Comparison of ENCODE assay signal across 20 cellular contexts in genomic region chr2:157836531-157836930, GRCh38. TPM values are rescaled to one million over a fixed set of nuclear protein-coding genes. Genes with fewer than 3 reads are reported as not detected.
DNase-seq lines count a peak whose midpoint lies in the region; ATAC-seq, FAIRE-seq and TF ChIP-seq lines count a peak whose summit lies in the region.
"Had no signal": no experiment of that assay in that cellular context is flagged by ENCODE, and none has a peak within 500 bp of the region (broad histone marks: within the 10 kb centered on the region; RNA-seq: fewer than 3 reads in every experiment).

No MANE protein-coding gene starts in this region.

- H4K20me1 ChIP-seq in astrocyte (ENCODE audit: insufficient read depth, low read length): peaks cover 27% of the 10 kb centered on the region

- H3K9me3 Mint-ChIP-seq in activated naive CD4-positive, alpha-beta T cell treated with anti-CD3 and anti-CD28 coated beads, Interleukin-2, amount 10 ng/mL, durations not matched to agents 7 days and 5 days: no peaks in the 10 kb centered on the region
- H3K9me3 Mint-ChIP-seq in astrocyte (ENCODE audit: unreplicated experiment): no peaks in the 10 kb centered on the region
- H3K9me3 Mint-ChIP-seq: immature natural killer cell had no signal

- CTCF ChIA-PET in activated naive CD4-positive, alpha-beta T cell treated with anti-CD3 and anti-CD28 coated beads, Interleukin-2, amount 10 ng/mL, durations not matched to agents 7 days and 5 days (lab: Charles Lee): interaction anchor here (0.9 to 1.8 kb wide), 2 partner anchors 9 to 65 kb away, joined by 4 read pairs; no protein-coding TSS in a partner anchor

- H3K27ac ChIP-seq in astrocyte (ENCODE audit: low read depth, low read length) (no peak overlapping the region), thyroid gland (peak overlapping the region; percentile 43 to 79 (median 47))
- H3K27ac ChIP-seq: C4-2B, suprapubic skin had no signal

- intact Hi-C loops in mucosa of descending colon (cut with DNase I, micrococcal nuclease) (no loop called here), thyroid gland (cut with DNase I) (no loop called here)

- H3K4me2 ChIP-seq in astrocyte (ENCODE audit: low read length): no peak overlapping the region

- H3K4me1 ChIP-seq in astrocyte (ENCODE audit: insufficient read depth, low read length) (peaks cover 55% of the 10 kb centered on the region), mucosa of descending colon (ENCODE audit: low read depth) (peaks cover 11% of the 10 kb centered on the region), thyroid gland (peaks cover 73 to 92% of the 10 kb centered on the region in 2 donors)

- ATAC-seq in mucosa of descending colon: peak; percentile 54
- ATAC-seq in HG03521 (IDR thresholded peaks at IDR 0.05; ENCODE audit: unreplicated experiment): no peak
- ATAC-seq: heart right ventricle, left ventricle myocardium superior, Right ventricle myocardium inferior had no signal

- no peak for FAIRE-seq in astrocyte (lab: Jason Lieb, UNC)
- FAIRE-seq: G401.6 had no signal

- peak overlapping the region; percentile 8 for H3K27ac Mint-ChIP-seq in activated naive CD4-positive, alpha-beta T cell treated with anti-CD3 and anti-CD28 coated beads, Interleukin-2, amount 10 ng/mL, durations not matched to agents 7 days and 5 days
- peak overlapping the region; percentile 96 for H3K27ac Mint-ChIP-seq in astrocyte (ENCODE audit: unreplicated experiment)
- H3K27ac Mint-ChIP-seq: immature natural killer cell had no signal

- no peak overlapping the region for H3K4me3 Mint-ChIP-seq in activated naive CD4-positive, alpha-beta T cell treated with anti-CD3 and anti-CD28 coated beads, Interleukin-2, amount 10 ng/mL, durations not matched to agents 7 days and 5 days
- H3K4me3 Mint-ChIP-seq in astrocyte (ENCODE audit: unreplicated experiment): no peak overlapping the region
- H3K4me3 Mint-ChIP-seq: immature natural killer cell had no signal

- no peaks in the 10 kb centered on the region for H3K27me3 Mint-ChIP-seq in activated naive CD4-positive, alpha-beta T cell treated with anti-CD3 and anti-CD28 coated beads, Interleukin-2, amount 10 ng/mL, durations not matched to agents 7 days and 5 days
- H3K27me3 Mint-ChIP-seq in astrocyte (ENCODE audit: low read depth, unreplicated experiment): no peaks in the 10 kb centered on the region

- H3K4me1 Mint-ChIP-seq in activated naive CD4-positive, alpha-beta T cell treated with anti-CD3 and anti-CD28 coated beads, Interleukin-2, amount 10 ng/mL, durations not matched to agents 7 days and 5 days: peaks cover 41% of the 10 kb centered on the region
- H3K4me1 Mint-ChIP-seq in astrocyte (ENCODE audit: low read depth, unreplicated experiment): peaks cover 64% of the 10 kb centered on the region

- no peak for DNase-seq in activated naive CD4-positive, alpha-beta T cell treated with anti-CD3 and anti-CD28 coated beads, Interleukin-2, amount 10 ng/mL, durations not matched to agents 7 days and 5 days
- no peak for DNase-seq in activated naive CD4-positive, alpha-beta T cell treated with Interleukin-2 at 50 U/mL for 16 hours
- DNase-seq in astrocyte (ENCODE audit: low read depth): no peak
- no peak for DNase-seq in mucosa of descending colon
- no peak for DNase-seq in thyroid gland
- DNase-seq in activated gamma-delta T cell treated with Interleukin-2 at 50 U/mL for 16 hours: no peak
- no peak for DNase-seq in NK-92 (lab: John Stamatoyannopoulos, UW; ENCODE audit: unreplicated experiment)
- DNase-seq: activated CD4-positive, alpha-beta T cell treated with anti-CD3 and anti-CD28 coated beads, Interleukin-2, amount 50 U/mL, for 48 hours; cortex of kidney; DMS 273 treated with DMSO at 0.1 percent for 48 hours; heart right ventricle; immature natural killer cell; left ventricle myocardium superior; NCI-H1436; T-helper 1 cell had no signal

- no peak overlapping the region for H3K4me3 ChIP-seq in astrocyte (ENCODE audit: insufficient read depth, low read depth, low read length)
- no peak overlapping the region for H3K4me3 ChIP-seq in mucosa of descending colon
- no peak overlapping the region for H3K4me3 ChIP-seq in thyroid gland (replicated peaks in 1 of 3)
- H3K4me3 ChIP-seq: heart right ventricle, suprapubic skin had no signal

- H3K9me3 ChIP-seq in astrocyte (ENCODE audit: insufficient read depth, low read depth, low read length) (no peaks in the 10 kb centered on the region), mucosa of descending colon (no peaks in the 10 kb centered on the region), thyroid gland (no peaks in the 10 kb centered on the region)
- H3K9me3 ChIP-seq: heart right ventricle, suprapubic skin had no signal

- peaks cover 81% of the 10 kb centered on the region for H3K79me2 ChIP-seq in astrocyte (ENCODE audit: insufficient read depth, low read length)

- no peak overlapping the region for H3K9ac ChIP-seq in astrocyte (ENCODE audit: low read length)

- TF ChIP-seq CTCF in astrocyte (IDR thresholded peaks at IDR 0.05; ENCODE audit: insufficient read depth, low read depth, low read length) (no peak), mucosa of descending colon (IDR thresholded peaks at IDR 0.05) (no peak), thyroid gland (IDR thresholded peaks at IDR 0.05) (no peak)

- H3K36me3 Mint-ChIP-seq in activated naive CD4-positive, alpha-beta T cell treated with anti-CD3 and anti-CD28 coated beads, Interleukin-2, amount 10 ng/mL, durations not matched to agents 7 days and 5 days: peaks cover 56% of the 10 kb centered on the region
- peaks cover 8% of the 10 kb centered on the region for H3K36me3 Mint-ChIP-seq in astrocyte (ENCODE audit: low read depth, unreplicated experiment)

- WGBS in thyroid gland, 2 donors: 81 to 83% methylated on average over 3 of the region's 3 CpGs

- TF ChIP-seq POLR2A in thyroid gland (IDR thresholded peaks at IDR 0.05): no peak

- H2AFZ ChIP-seq in astrocyte (ENCODE audit: low read depth, low read length): no peak overlapping the region

- H3K27me3 ChIP-seq in astrocyte (ENCODE audit: insufficient read depth, low read length): no peaks in the 10 kb centered on the region
- H3K27me3 ChIP-seq in thyroid gland: no peaks in the 10 kb centered on the region
- H3K27me3 ChIP-seq: heart right ventricle, suprapubic skin had no signal

- no peaks in the 10 kb centered on the region for H3K36me3 ChIP-seq in astrocyte (ENCODE audit: insufficient read depth, low read length)
- H3K36me3 ChIP-seq in mucosa of descending colon (ENCODE audit: low read depth): no peaks in the 10 kb centered on the region
- H3K36me3 ChIP-seq in thyroid gland: no peaks in the 10 kb centered on the region
- H3K36me3 ChIP-seq: heart right ventricle, suprapubic skin had no signal

RNA-seq across cellular contexts. Expression of gene ACVR1, which starts 39.6 kb away (rescaled TPM):
- 45.9 and 54.6 TPM in 2 replicates for total RNA-seq in astrocyte
- total RNA-seq in mucosa of descending colon: 10 to 100 TPM; 14.7 to 38.4 (median 15.8) TPM
- total RNA-seq in thyroid gland: 10 to 100 TPM; 42.7 to 55.8 (median 46.3) TPM
